Comparison of ENCODE assay signal across 8 cellular contexts in genomic region chr11:67289226-67289650, GRCh38. TPM values are rescaled to one million over a fixed set of nuclear protein-coding genes. Genes with fewer than 3 reads are reported as not detected.
DNase-seq lines count a peak whose midpoint lies in the region; ATAC-seq and TF ChIP-seq lines count a peak whose summit lies in the region.

TSS of gene ANKRD13D (plus strand) at chr11:67289303. CDS start at chr11:67289461, 158 bp downstream.

- no peaks in the 10 kb centered on the region for H3K9me3 ChIP-seq in mucosa of rectum (ENCODE audit: control insufficient read depth in 2 of 2, low read length in 2 of 2)
- no peaks in the 10 kb centered on the region for H3K9me3 ChIP-seq in uterus

- H3K27me3 Mint-ChIP-seq in CD14-positive monocyte (ENCODE audit: low read depth in 3 of 3) = peaks cover 0 to 5% (median 1%) of the 10 kb centered on the region in 3 donors

- H3K9me3 Mint-ChIP-seq in CD14-positive monocyte = no peaks in the 10 kb centered on the region

- DNase-seq in CD14-positive monocyte (ENCODE audit: low spot score) = no peak
- peak; percentile 64 for DNase-seq in NCI-H1048 (lab: John Stamatoyannopoulos, UW)
- peak in 2 of 10 donors; percentile 63 to 71 for DNase-seq in dorsolateral prefrontal cortex
- DNase-seq in uterus = no peak
- DNase-seq in NK-92 treated with Interleukin-12 subunit alpha and Interleukin-12 subunit beta, amount 100 ng/mL, for 24 hours (lab: John Stamatoyannopoulos, UW) = no peak
- no peak for DNase-seq in medulla oblongata (ENCODE audit: extremely low spot score)

- no peak for TF ChIP-seq POLR2A in uterus (IDR thresholded peaks at IDR 0.05)

- peak within 1 kb of the TSS; percentile 63 to 98 (median 87) for H3K4me3 ChIP-seq in dorsolateral prefrontal cortex
- H3K4me3 ChIP-seq in mucosa of rectum (ENCODE audit: low read length in 2 of 2) = peak within 1 kb of the TSS; percentile 73 to 78
- H3K4me3 ChIP-seq in uterus = peak within 1 kb of the TSS; percentile 80 to 94

- peaks cover 60 to 81% of the 10 kb centered on the region in 2 donors for H3K36me3 Mint-ChIP-seq in CD14-positive monocyte

- H3K27me3 ChIP-seq in dorsolateral prefrontal cortex = no peaks in the 10 kb centered on the region
- H3K27me3 ChIP-seq in mucosa of rectum (ENCODE audit: control insufficient read depth in 2 of 2, insufficient read depth in 2 of 2, low read length in 2 of 2) = no peaks in the 10 kb centered on the region
- H3K27me3 ChIP-seq in uterus = no peaks in the 10 kb centered on the region

- TF ChIP-seq CTCF in CD14-positive monocyte (IDR thresholded peaks at IDR 0.05) = peak; percentile 1
- TF ChIP-seq CTCF in dorsolateral prefrontal cortex (IDR thresholded peaks at IDR 0.05 in 54 of 56, conservative IDR thresholded peaks at IDR 0.05 in 2 of 56; ENCODE audit: low read depth in 1 of 56, partially characterized antibody in 56 of 56) = peak in 3 of 56 donors; percentile 0 to 5 (median 3)
- TF ChIP-seq CTCF in uterus (IDR thresholded peaks at IDR 0.05) = no peak

- H3K9ac ChIP-seq in mucosa of rectum (ENCODE audit: low read depth in 1 of 2, low read length in 2 of 2) = peak within 1 kb of the TSS; percentile 69 to 83

- H3K36me3 ChIP-seq in mucosa of rectum (ENCODE audit: control insufficient read depth in 2 of 2, insufficient read depth in 2 of 2, low read length in 2 of 2) = peaks cover 14 to 29% of the 10 kb centered on the region in 2 donors
- H3K36me3 ChIP-seq in uterus = no peaks in the 10 kb centered on the region

- intact Hi-C loops in CD14-positive monocyte (cut with micrococcal nuclease) (no loop called here), dorsolateral prefrontal cortex (cut with DNase I) (loop anchor here (2.0 kb wide), 1 partner anchor 22 kb away; the partner anchor contains the start of gene GRK2 (in 2 of the 2)), uterus (cut with DNase I; ENCODE audit: low total_unique reads) (no loop called here)

- H3K4me1 Mint-ChIP-seq in CD14-positive monocyte = peaks cover 79% of the 10 kb centered on the region

- peak; percentile 27 for ATAC-seq in GM19467 (IDR thresholded peaks at IDR 0.05; ENCODE audit: unreplicated experiment)

- peak within 1 kb of the TSS; percentile 91 to 94 for H3K4me3 Mint-ChIP-seq in CD14-positive monocyte

- H3K4me1 ChIP-seq in mucosa of rectum (ENCODE audit: control insufficient read depth in 2 of 2, insufficient read depth in 2 of 2, low read length in 2 of 2) (peaks cover 21 to 27% of the 10 kb centered on the region in 2 donors), uterus (peaks cover 7 to 10% of the 10 kb centered on the region in 2 donors)

- H3K27ac Mint-ChIP-seq in CD14-positive monocyte = peak within 1 kb of the TSS; percentile 98 to 100 (median 99)

- H3K27ac ChIP-seq in dorsolateral prefrontal cortex = peak within 1 kb of the TSS; percentile 65 to 99 (median 95)
- H3K27ac ChIP-seq in mucosa of rectum (ENCODE audit: low read depth in 2 of 2, low read length in 2 of 2) = peak within 1 kb of the TSS; percentile 86 to 98
- H3K27ac ChIP-seq in uterus = peak within 1 kb of the TSS; percentile 89 to 93

RNA-seq across cellular contexts. Expression of gene ANKRD13D, which starts in this region (rescaled TPM):
- polyA plus RNA-seq in CD14-positive monocyte = 10 to 100 TPM in 1 of 2 donors, 1 to 10 TPM in 1; 9.1 to 10.3 TPM
- total RNA-seq in dorsolateral prefrontal cortex = 100 to 1,000 TPM in 5 of 120 experiments, 10 to 100 TPM in 115; 54.5 to 110 (median 77.3) TPM
- total RNA-seq in uterus = 10 to 100 TPM in 3 of 4 donors, 1 to 10 TPM in 1; 7.4 to 63.7 (median 22.5) TPM

Comparison
In these comparisons a context has a peak if more than half of its experiments do, and no peak if none do; other contexts are left out.
1. intact Hi-C loops: an anchor here in dorsolateral prefrontal cortex (2.0 kb wide); none called in CD14-positive monocyte and uterus.